ENCODE assay signal across 8 cellular contexts in genomic region chr9:129490583-129491485, GRCh38.
A peak's percentile ranks its signal among the peaks of the same experiment; 100 is the strongest.
DNase-seq lines count a peak whose midpoint lies in the region; ATAC-seq and TF ChIP-seq lines count a peak whose summit lies in the region.

No MANE protein-coding gene starts in this region.

- peak overlapping the region; percentile 66 for H3K23ac ChIP-seq in neuronal stem cell (ENCODE audit: low read depth, low read length, poor library complexity)

- peak overlapping the region; percentile 76 for H2BK5ac ChIP-seq in neuronal stem cell (ENCODE audit: low read length)

- no peak for TF ChIP-seq POLR2A in Peyer's patch (IDR thresholded peaks at IDR 0.05)

- peak overlapping the region; percentile 98 for H2BK12ac ChIP-seq in neuronal stem cell (ENCODE audit: low read length)

- H3K79me1 ChIP-seq in neuronal stem cell (ENCODE audit: low read depth, low read length): no peaks in the 10 kb centered on the region

- TF ChIP-seq CTCF in AG10803 (conservative IDR thresholded peaks at IDR 0.05; ENCODE audit: low read length) (no peak), Peyer's patch (IDR thresholded peaks at IDR 0.05) (no peak), foreskin keratinocyte (conservative IDR thresholded peaks at IDR 0.05) (no peak)

- H3K4me2 ChIP-seq in neuronal stem cell (ENCODE audit: insufficient read depth, low read length, poor library complexity, severe bottlenecking): no peak overlapping the region

- WGBS in esophagus, 2 donors: 46 to 49% methylated on average over 11 of the region's 11 CpGs
- no CpG with 5 or more reads among the region's 11 CpGs for WGBS in neuronal stem cell (ENCODE audit: extremely low coverage in 2 of 2, insufficient read length in 2 of 2, insufficient replicate concordance in 1 of 2), 2 donors

- H3K27me3 ChIP-seq in Peyer's patch (no peaks in the 10 kb centered on the region), esophagus (ENCODE audit: control insufficient read depth in 1 of 2, insufficient read depth in 2 of 2, low read length in 2 of 2) (no peaks in the 10 kb centered on the region), neuronal stem cell (ENCODE audit: control insufficient read depth in 3 of 3, insufficient read depth in 3 of 3, low read depth in 1 of 3, low read length in 3 of 3) (peaks cover 0 to 11% (median 0%) of the 10 kb centered on the region in 3 experiments), foreskin keratinocyte (no peaks in the 10 kb centered on the region)

- ATAC-seq in foreskin keratinocyte: no peak
- no peak for ATAC-seq in GM18519 (IDR thresholded peaks at IDR 0.05; ENCODE audit: low FRiP score, unreplicated experiment)

- peak overlapping the region; percentile 90 for H2AK5ac ChIP-seq in neuronal stem cell (ENCODE audit: low read depth, low read length)

- peak overlapping the region; percentile 81 for H3K18ac ChIP-seq in neuronal stem cell (ENCODE audit: low read length)

- H3K9me3 ChIP-seq in Peyer's patch: no peaks in the 10 kb centered on the region
- no peaks in the 10 kb centered on the region for H3K9me3 ChIP-seq in esophagus (ENCODE audit: control insufficient read depth in 2 of 2, insufficient read depth in 1 of 2, low read depth in 1 of 2, low read length in 1 of 2)
- H3K9me3 ChIP-seq in neuronal stem cell (replicated peaks in 1 of 2; ENCODE audit: control insufficient read depth in 2 of 2, insufficient read depth in 1 of 2, low read depth in 1 of 2, low read length in 2 of 2): no peaks in the 10 kb centered on the region

- H3K27ac ChIP-seq in Peyer's patch (peak overlapping the region; percentile 32 to 98 (median 92)), esophagus (ENCODE audit: low read depth in 2 of 2, low read length in 1 of 2) (peak overlapping the region; percentile 99), neuronal stem cell (replicated peaks; ENCODE audit: low read length) (no peak overlapping the region), foreskin keratinocyte (no peak overlapping the region)

- peak overlapping the region; percentile 81 for H2BK15ac ChIP-seq in neuronal stem cell (ENCODE audit: low read length)

- H3K4me3 ChIP-seq in AG10803 (ENCODE audit: low read length) (peak overlapping the region; percentile 69), Peyer's patch (peak overlapping the region in 3 of 4 donors; percentile 56 to 61 (median 58)), esophagus (ENCODE audit: low read depth in 1 of 2, low read length in 2 of 2) (peak overlapping the region; percentile 7 to 43), neuronal stem cell (ENCODE audit: low read length in 2 of 2) (peak overlapping the region; percentile 29 to 52)

- peak overlapping the region; percentile 48 for H3K14ac ChIP-seq in neuronal stem cell (ENCODE audit: low read length)

- peak overlapping the region; percentile 37 for H2BK120ac ChIP-seq in neuronal stem cell (ENCODE audit: low read depth, low read length)

- no peak overlapping the region for H2AFZ ChIP-seq in neuronal stem cell (ENCODE audit: low read length)

- H3K9ac ChIP-seq in neuronal stem cell (ENCODE audit: low read depth, low read length, poor library complexity): no peak overlapping the region

- H3K36me3 ChIP-seq in Peyer's patch (no peaks in the 10 kb centered on the region), esophagus (ENCODE audit: control insufficient read depth in 2 of 2, insufficient read depth in 2 of 2, low read length in 1 of 2) (peaks cover 0 to 4% of the 10 kb centered on the region in 2 donors), neuronal stem cell (replicated peaks in 1 of 2; ENCODE audit: control insufficient read depth in 2 of 2, insufficient read depth in 2 of 2, low read length in 2 of 2) (peaks cover 0 to 12% of the 10 kb centered on the region in 2 donors)

- no peak overlapping the region for H4K91ac ChIP-seq in neuronal stem cell (ENCODE audit: low read depth, low read length, poor library complexity)

- H4K8ac ChIP-seq in neuronal stem cell (ENCODE audit: low read depth, low read length): no peak overlapping the region

- DNase-seq in AG10803 (ENCODE audit: low read depth): no peak
- peak in 1 of 3 donors; percentile 64 for DNase-seq in Peyer's patch
- no peak for DNase-seq in neuronal stem cell (ENCODE audit: low spot score)
- no peak for DNase-seq in foreskin keratinocyte
- no peak for DNase-seq in NCI-H128 (lab: John Stamatoyannopoulos, UW; ENCODE audit: unreplicated experiment)
- DNase-seq in AG08396 (ENCODE audit: low spot score): no peak

- H3K4me1 ChIP-seq in Peyer's patch (peaks cover 0 to 58% (median 13%) of the 10 kb centered on the region in 4 donors), esophagus (ENCODE audit: control insufficient read depth in 2 of 2, insufficient read depth in 2 of 2, low read length in 1 of 2) (peaks cover 19 to 35% of the 10 kb centered on the region in 2 donors), neuronal stem cell (ENCODE audit: control insufficient read depth in 2 of 2, insufficient read depth in 1 of 2, low read depth in 1 of 2, low read length in 2 of 2) (peaks cover 39 to 70% of the 10 kb centered on the region in 2 donors), foreskin keratinocyte (peaks cover 19% of the 10 kb centered on the region)

- no peak overlapping the region for H3K4ac ChIP-seq in neuronal stem cell (ENCODE audit: low read length)

Comparison
In these comparisons a context has a peak if more than half of its experiments do, and no peak if none do; other contexts are left out.
1. H3K27ac ChIP-seq: peak in Peyer's patch (4 of 4) and esophagus (2 of 2); none in neuronal stem cell (single experiment) and foreskin keratinocyte (single experiment).
2. Peak in every context shown above with its lines, with median percentiles within 50 percentile points of each other: H3K4me3 ChIP-seq.